ENCODE assay signal across 8 cellular contexts in genomic region chr1:156505679-156506298, GRCh38. TPM values are rescaled to one million over a fixed set of nuclear protein-coding genes. Genes with fewer than 3 reads are reported as not detected.
DNase-seq lines count a peak whose midpoint lies in the region; ATAC-seq and TF ChIP-seq lines count a peak whose summit lies in the region.

No MANE protein-coding gene starts in this region.

- H4K5ac ChIP-seq in mesendoderm (ENCODE audit: low read length): no peak overlapping the region

- intact Hi-C loops in tibial artery (cut with DNase I; ENCODE audit: low total_unique reads): no loop called here

- WGBS in mesendoderm (ENCODE audit: extremely low coverage, insufficient coverage, low lambda C conversion rate): no CpG with 5 or more reads among the region's 21 CpGs

- no peaks in the 10 kb centered on the region for H3K79me1 ChIP-seq in mesendoderm (ENCODE audit: low read length)

- no peak overlapping the region for H2BK5ac ChIP-seq in mesendoderm (ENCODE audit: low read length)

- no peak overlapping the region for H2BK15ac ChIP-seq in mesendoderm (replicated peaks; ENCODE audit: low read depth)

- H3K4me3 ChIP-seq in mesendoderm (ENCODE audit: low read length): no peak overlapping the region
- peak overlapping the region in 1 of 2 donors; percentile 48 for H3K4me3 ChIP-seq in tibial artery

- H3K56ac ChIP-seq in mesendoderm (ENCODE audit: low read length): peak overlapping the region; percentile 68

- H3K36me3 ChIP-seq in mesendoderm (ENCODE audit: control insufficient read depth, insufficient read depth, low read length) (no peaks in the 10 kb centered on the region), tibial artery (no peaks in the 10 kb centered on the region)

- H3K27ac ChIP-seq in angular gyrus (ENCODE audit: low read depth, low read length) (peak overlapping the region; percentile 97), mesendoderm (ENCODE audit: low read depth, low read length) (no peak overlapping the region), tibial artery (peak overlapping the region; percentile 94 to 100)

- no peak overlapping the region for H3K4ac ChIP-seq in mesendoderm (ENCODE audit: low read depth, low read length)

- no peak overlapping the region for H3K4me2 ChIP-seq in mesendoderm (ENCODE audit: low read length)

- no peaks in the 10 kb centered on the region for H3K27me3 Mint-ChIP-seq in activated T-cell treated with anti-CD3 and anti-CD28 coated beads, Interleukin-2, amount 50 U/mL, for 4 hours (ENCODE audit: low read depth)

- H3K9me3 Mint-ChIP-seq in activated T-cell treated with anti-CD3 and anti-CD28 coated beads, Interleukin-2, amount 50 U/mL, for 4 hours: no peaks in the 10 kb centered on the region

- H2AK5ac ChIP-seq in mesendoderm (ENCODE audit: low read length): no peak overlapping the region

- peaks cover 70% of the 10 kb centered on the region for H3K4me1 Mint-ChIP-seq in activated T-cell treated with anti-CD3 and anti-CD28 coated beads, Interleukin-2, amount 50 U/mL, for 4 hours (ENCODE audit: low read depth)

- H3K9me3 ChIP-seq in tibial artery: no peaks in the 10 kb centered on the region

- DNase-seq in activated T-cell treated with anti-CD3 and anti-CD28 coated beads, Interleukin-2, amount 50 U/mL, for 4 hours: no peak
- DNase-seq in activated T-cell treated with anti-CD3 and anti-CD28 coated beads for 4 hours (no peak), mesendoderm (no peak), tibial artery (peak in 1 of 2 donors; percentile 40), middle frontal gyrus (ENCODE audit: extremely low spot score, low spot score) (no peak)

- H3K18ac ChIP-seq in mesendoderm (ENCODE audit: low read length): no peak overlapping the region

- peaks cover 20% of the 10 kb centered on the region for H3K4me1 ChIP-seq in mesendoderm (ENCODE audit: control insufficient read depth, low read depth, low read length)
- peaks cover 0 to 76% (median 69%) of the 10 kb centered on the region in 4 donors for H3K4me1 ChIP-seq in tibial artery

- H3K36me3 Mint-ChIP-seq in activated T-cell treated with anti-CD3 and anti-CD28 coated beads, Interleukin-2, amount 50 U/mL, for 4 hours (ENCODE audit: insufficient read depth): no peaks in the 10 kb centered on the region

- peak overlapping the region; percentile 72 for H3K4me3 Mint-ChIP-seq in activated T-cell treated with anti-CD3 and anti-CD28 coated beads, Interleukin-2, amount 50 U/mL, for 4 hours

- TF ChIP-seq CTCF in tibial artery (IDR thresholded peaks at IDR 0.05): no peak

- H3K23ac ChIP-seq in mesendoderm (ENCODE audit: low read length): no peak overlapping the region

- no peak overlapping the region for H3K9ac ChIP-seq in mesendoderm (ENCODE audit: low read length)

- H4K8ac ChIP-seq in mesendoderm (ENCODE audit: low read depth, low read length): no peak overlapping the region

- H3K27me3 ChIP-seq in mesendoderm (ENCODE audit: insufficient read depth, low read length, poor library complexity) (no peaks in the 10 kb centered on the region), tibial artery (no peaks in the 10 kb centered on the region)

- no peak for ATAC-seq in activated T-cell treated with anti-CD3 and anti-CD28 coated beads, Interleukin-2, amount 50 U/mL, for 4 hours
- no peak for ATAC-seq in HG03520 (IDR thresholded peaks at IDR 0.05; ENCODE audit: unreplicated experiment)
- ATAC-seq in HG02678 (IDR thresholded peaks at IDR 0.05; ENCODE audit: unreplicated experiment): no peak

- H3K79me2 ChIP-seq in mesendoderm (ENCODE audit: control insufficient read depth, insufficient read depth, low read length): no peaks in the 10 kb centered on the region

- H2BK120ac ChIP-seq in mesendoderm (ENCODE audit: low read depth, low read length): no peak overlapping the region

RNA-seq across cellular contexts. Expression of gene MEF2D, which starts 5.2 kb away (rescaled TPM):
- total RNA-seq in activated T-cell treated with anti-CD3 and anti-CD28 coated beads, Interleukin-2, amount 50 U/mL, for 4 hours: 10 to 100 TPM; 42.5 to 50.9 (median 46.3) TPM
- polyA plus RNA-seq in mesendoderm (2013, experiment 1 of 2): 11.7 TPM
- polyA plus RNA-seq in mesendoderm (2013, experiment 2 of 2): 11.4 TPM
